ENCODE assay signal across 34 cellular contexts in the genomic region with DNA sequence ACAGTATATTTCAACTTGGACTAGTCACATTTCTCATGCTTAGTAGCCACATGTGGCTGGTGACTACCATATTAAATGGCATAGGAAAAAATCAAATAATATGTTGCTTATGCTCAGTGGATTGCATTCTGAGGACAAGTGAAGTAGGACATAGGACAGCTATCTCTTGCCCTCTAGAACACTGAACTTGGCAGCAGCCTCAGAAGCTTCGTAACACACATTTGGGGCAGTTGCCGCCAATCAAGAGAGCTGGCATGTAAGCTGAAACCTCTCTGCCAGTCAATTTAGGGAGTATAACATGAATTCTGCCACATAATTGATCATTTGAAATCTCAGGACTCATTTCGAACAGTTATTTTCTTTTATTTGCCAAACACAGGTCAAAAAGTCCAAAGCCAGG.
"Had no signal": no experiment of that assay in that cellular context is flagged by ENCODE, and none has a peak within 500 bp of the region (broad histone marks: within the 10 kb centered on the region; RNA-seq: fewer than 3 reads in every experiment).

No MANE protein-coding gene starts in this region.

- H3K9me3 ChIP-seq: adrenal gland, body of pancreas, breast epithelium had no signal

- H3K27me3 ChIP-seq: adrenal gland, body of pancreas, brain microvascular endothelial cell had no signal

- DNase-seq: activated B cell treated with CpG ODN at 0.5 μM for 24 hours; activated CD4-positive, alpha-beta memory T cell treated with anti-CD3 and anti-CD28 coated beads for 36 hours; activated CD4-positive, alpha-beta T cell treated with anti-CD3 and anti-CD28 coated beads for 4 hours; activated CD4-positive, alpha-beta T cell treated with anti-CD3 and anti-CD28 coated beads, Interleukin-2, amount 10 ng/mL, durations not matched to agents 24 days and 14 days; activated CD4-positive, alpha-beta T cell treated with anti-CD3 and anti-CD28 coated beads, Interleukin-2, amount 50 U/mL, for 1 hour; activated CD4-positive, alpha-beta T cell treated with anti-CD3 and anti-CD28 coated beads, Interleukin-2, amount 50 U/mL, for 4 hours; activated CD4-positive, CD25-positive, alpha-beta regulatory T cell treated with anti-CD3 and anti-CD28 coated beads, Interleukin-2, amount 50 U/mL, for 72 hours; activated CD8-positive, alpha-beta memory T cell treated with anti-CD3 and anti-CD28 coated beads, Interleukin-2, amount 50 U/mL, for 4 hours; activated CD8-positive, alpha-beta T cell treated with anti-CD3 and anti-CD28 coated beads for 36 hours; activated effector memory CD4-positive, alpha-beta T cell treated with anti-CD3 and anti-CD28 coated beads, Interleukin-2, amount 50 U/mL, for 16 hours; activated gamma-delta T cell treated with Interleukin-2 at 50 U/mL for 16 hours; activated naive CD4-positive, alpha-beta T cell; activated naive CD4-positive, alpha-beta T cell treated with anti-CD3 and anti-CD28 coated beads for 36 hours; activated naive CD4-positive, alpha-beta T cell treated with anti-CD3 and anti-CD28 coated beads, Interleukin-2, amount 50 U/mL, for 16 hours; activated naive CD8-positive, alpha-beta T cell treated with anti-CD3 and anti-CD28 coated beads for 36 hours; activated T-cell treated with anti-CD3 and anti-CD28 coated beads for 4 hours; activated T-cell treated with anti-CD3 and anti-CD28 coated beads, Interleukin-2, amount 50 U/mL, for 1 hour; activated T-cell treated with anti-CD3 and anti-CD28 coated beads, Interleukin-2, amount 50 U/mL, for 4 hours; activated T-cell treated with anti-CD3 and anti-CD28 coated beads, Interleukin-2, amount 50 U/mL, for 72 hours; adrenal gland; amniotic stem cell; aorta; body of pancreas; brain microvascular endothelial cell; central memory CD4-positive, alpha-beta T cell; T-helper 1 cell; T-helper 2 cell; T-helper 9 cell had no signal

- FAIRE-seq: astrocyte, TTC549 had no signal

- H3K27ac ChIP-seq: adrenal gland, body of pancreas, brain microvascular endothelial cell, breast epithelium, VCaP had no signal

- ATAC-seq: activated CD8-positive, alpha-beta T cell treated with anti-CD3 and anti-CD28 coated beads for 36 hours; activated naive CD4-positive, alpha-beta T cell treated with anti-CD3 and anti-CD28 coated beads, Interleukin-2, amount 50 U/mL, for 72 hours; activated T-cell treated with anti-CD3 and anti-CD28 coated beads, Interleukin-2, amount 50 U/mL, for 4 hours; activated T-cell treated with anti-CD3 and anti-CD28 coated beads, Interleukin-2, amount 50 U/mL, for 72 hours; activated T-helper 17 cell treated with anti-CD3 and anti-CD28 coated beads, Interleukin-2, amount 50 U/mL, for 72 hours; body of pancreas had no signal

- H3K36me3 ChIP-seq: adrenal gland, brain microvascular endothelial cell, breast epithelium had no signal

- H3K4me1 ChIP-seq: adrenal gland, body of pancreas, breast epithelium had no signal

- H3K4me3 ChIP-seq: adrenal gland, body of pancreas, breast epithelium had no signal
